In genomic region chr6:110815260-110816109, GRCh38 we compare ENCODE assay signal across 8 cellular contexts. TPM values are rescaled to one million over a fixed set of nuclear protein-coding genes. Genes with fewer than 3 reads are reported as not detected.
DNase-seq lines count a peak whose midpoint lies in the region; ATAC-seq and TF ChIP-seq lines count a peak whose summit lies in the region.

Gene CDK19 (minus strand): TSS chr6:110815469. CDS start chr6:110815136, 333 bp downstream.

- intact Hi-C loops in dendritic cell treated with granulocyte-macrophage colony-stimulating factor and Interleukin-4, amounts not matched to agents 40 ng/mL and 50 ng/mL, for 4 days (cut with micrococcal nuclease) = loop anchor here (1.0 kb wide), 2 partner anchors 59 to 143 kb away; partner anchors contain the start of genes AMD1 and GTF3C6
- intact Hi-C loops in left lung (cut with DNase I) = loop anchor here in 1 of 2 donors (10.0 kb wide), 1 partner anchor 59 kb away; the partner anchor contains the start of gene AMD1

- TF ChIP-seq CTCF in left lung (IDR thresholded peaks at IDR 0.05) = no peak

- peaks cover 13% of the 10 kb centered on the region for H3K36me3 Mint-ChIP-seq in dendritic cell treated with granulocyte-macrophage colony-stimulating factor and Interleukin-4, amounts not matched to agents 40 ng/mL and 50 ng/mL, for 4 days (ENCODE audit: low read depth)

- H3K27me3 Mint-ChIP-seq in dendritic cell treated with granulocyte-macrophage colony-stimulating factor and Interleukin-4, amounts not matched to agents 40 ng/mL and 50 ng/mL, for 4 days = no peaks in the 10 kb centered on the region

- no peaks in the 10 kb centered on the region for H3K36me3 ChIP-seq in left lung

- H3K27me3 ChIP-seq in left lung = no peaks in the 10 kb centered on the region

- H3K4me1 ChIP-seq in left lung = peaks cover 8 to 49% of the 10 kb centered on the region in 2 donors

- H3K4me3 Mint-ChIP-seq in dendritic cell treated with granulocyte-macrophage colony-stimulating factor and Interleukin-4, amounts not matched to agents 40 ng/mL and 50 ng/mL, for 4 days = peak within 1 kb of the TSS; percentile 88

- H3K4me1 Mint-ChIP-seq in dendritic cell treated with granulocyte-macrophage colony-stimulating factor and Interleukin-4, amounts not matched to agents 40 ng/mL and 50 ng/mL, for 4 days (ENCODE audit: low read depth) = peaks cover 56% of the 10 kb centered on the region

- H3K27ac ChIP-seq in left lung = peak within 1 kb of the TSS; percentile 97 to 98

- H3K9me3 ChIP-seq in left lung = no peaks in the 10 kb centered on the region

- DNase-seq in C1 segment of cervical spinal cord (lab: John Stamatoyannopoulos, UW) (peak; percentile 61 to 98 (median 96)), NCI-H748 treated with DMSO at 0.1 percent for 48 hours (lab: John Stamatoyannopoulos, UW) (peak; percentile 98), left lung (peak; percentile 99 to 100)
- peak; percentile 95 to 96 for DNase-seq in activated CD4-positive, alpha-beta T cell treated with anti-CD3 and anti-CD28 coated beads, Interleukin-2, amount 50 U/mL, for 24 hours (ENCODE audit: low read depth in 1 of 2, low spot score in 1 of 2)
- peak; percentile 94 to 97 for DNase-seq in stimulated activated CD4-positive, alpha-beta T cell treated with anti-CD3 and anti-CD28 coated beads, Interleukin-2, amount 100 ng/mL, for 48 hours

- peak within 1 kb of the TSS; percentile 93 for H3K27ac Mint-ChIP-seq in dendritic cell treated with granulocyte-macrophage colony-stimulating factor and Interleukin-4, amounts not matched to agents 40 ng/mL and 50 ng/mL, for 4 days

- H3K4me3 ChIP-seq in left lung = peak within 1 kb of the TSS; percentile 56 to 96

- ATAC-seq in GM19372 (IDR thresholded peaks at IDR 0.05; ENCODE audit: low read depth, unreplicated experiment) = peak; percentile 68
- ATAC-seq in HG03558 (IDR thresholded peaks at IDR 0.05; ENCODE audit: extremely low read depth, unreplicated experiment) = peak; percentile 39
- peak; percentile 95 for ATAC-seq in left lung

- no peaks in the 10 kb centered on the region for H3K9me3 Mint-ChIP-seq in dendritic cell treated with granulocyte-macrophage colony-stimulating factor and Interleukin-4, amounts not matched to agents 40 ng/mL and 50 ng/mL, for 4 days

RNA-seq across cellular contexts. Expression of gene CDK19, which starts in this region (rescaled TPM):
- 10 to 100 TPM; 18.4 to 21.3 TPM for total RNA-seq in left lung

Comparison
In these comparisons a context has a peak if more than half of its experiments do, and no peak if none do; other contexts are left out.
1. Peak in every context shown above with its lines: DNase-seq, ATAC-seq, H3K4me3 ChIP-seq and H3K27ac ChIP-seq.
2. ATAC-seq: peak in every context shown above with its lines; median percentile 95 in left lung; 68 in GM19372; 39 in HG03558.